ENCODE assay signal across 1 cellular context in the genomic region with DNA sequence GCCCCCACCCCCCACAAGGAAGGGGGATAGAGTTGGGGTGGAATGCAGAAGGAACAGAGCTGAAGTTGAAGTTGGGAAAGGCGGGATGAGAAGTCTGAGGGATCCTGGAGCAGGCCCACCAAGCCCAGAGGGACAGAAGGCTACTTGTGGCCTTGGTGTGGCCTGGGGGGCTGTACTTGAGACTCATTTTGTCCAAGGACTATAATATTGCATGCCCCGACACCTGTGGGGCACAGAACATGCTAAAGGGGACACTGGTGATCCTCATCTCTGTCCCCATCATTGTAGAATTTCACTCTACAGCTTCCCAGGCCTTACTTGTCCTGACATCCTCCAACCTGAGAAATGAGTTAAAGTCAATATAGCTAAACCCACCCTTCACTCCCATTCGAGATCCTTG.
A peak's percentile ranks its signal among the peaks of the same experiment; 100 is the strongest.
TF ChIP-seq lines count a peak whose summit lies in the region.

No MANE protein-coding gene starts in this region.

TF ChIP-seq in GM12878, 131 proteins besides CTCF, POLR2A, EP300 and RAD21:
- TF ChIP-seq SIN3A (IDR thresholded peaks at IDR 0.05; ENCODE audit: low read depth, low read length) (0 out of 2 replicates have a peak, but pooled peaks have one; percentile 7), USF1 (IDR thresholded peaks at IDR 0.05; ENCODE audit: borderline replicate concordance, extremely low read length, insufficient read depth, low read depth, low read length) (no peak)
